35 cellular contexts compared by ENCODE assay signal in the genomic region with DNA sequence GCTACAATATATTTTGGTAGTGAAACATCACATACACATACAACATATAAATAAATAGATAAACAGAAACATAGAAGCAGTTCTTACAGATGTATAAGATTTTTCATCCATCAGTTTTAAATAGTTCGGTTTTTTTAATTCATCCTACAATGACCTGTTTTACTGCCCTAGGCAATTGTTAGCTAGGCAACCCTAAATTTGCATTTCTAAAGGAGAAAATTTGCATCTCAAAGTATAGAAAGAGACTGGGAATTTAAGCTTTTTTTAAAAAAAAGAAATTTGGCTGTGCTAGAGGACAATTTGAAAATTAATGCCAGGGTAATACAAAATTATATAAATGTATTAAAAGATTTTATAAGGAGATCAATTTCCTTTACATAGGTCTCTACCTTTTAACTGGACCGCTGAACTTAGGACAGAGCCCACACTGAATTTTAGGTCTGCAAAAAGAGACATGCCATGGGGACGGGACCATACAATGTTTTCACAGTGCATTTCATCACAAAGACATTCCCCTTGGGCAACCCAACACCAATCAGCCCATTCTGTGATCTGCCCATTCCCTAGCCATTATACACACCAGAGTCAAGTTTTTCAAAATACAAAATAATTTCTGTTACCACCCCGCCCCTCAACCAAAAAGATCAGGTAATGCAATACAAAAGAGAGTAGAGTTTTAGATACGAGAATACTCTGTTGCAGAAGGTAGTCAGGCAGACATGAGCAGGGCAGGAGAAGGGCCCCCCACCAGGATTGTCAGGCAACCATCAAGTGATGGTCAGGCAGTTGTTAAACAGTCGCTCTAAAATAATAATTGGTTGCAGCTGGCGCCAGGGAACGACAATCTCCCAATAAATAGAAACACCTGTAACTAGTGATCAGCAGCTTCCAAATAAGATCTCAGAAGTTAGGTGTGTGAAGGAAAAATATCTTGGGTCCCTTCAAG.
A peak's percentile ranks its signal among the peaks of the same experiment; 100 is the strongest.
DNase-seq lines count a peak whose midpoint lies in the region; ATAC-seq and TF ChIP-seq lines count a peak whose summit lies in the region.
"Had no signal": no experiment of that assay in that cellular context is flagged by ENCODE, and none has a peak within 500 bp of the region (broad histone marks: within the 10 kb centered on the region; RNA-seq: fewer than 3 reads in every experiment).

No MANE protein-coding gene starts in this region.

- H3K27ac ChIP-seq in ectodermal cell (ENCODE audit: insufficient read depth, low read depth, low read length, poor library complexity, severe bottlenecking) (peak overlapping the region; percentile 65), upper lobe of right lung (no peak overlapping the region)
- H3K27ac ChIP-seq: colonic mucosa, epithelial cell of prostate, prostate gland, right lobe of liver, SJCRH30, spleen, stomach, WERI-Rb-1 had no signal

- H3K4me3 ChIP-seq in H7 (ENCODE audit: insufficient read depth, low read depth, low read length) (no peak overlapping the region), ectodermal cell (ENCODE audit: insufficient read depth, low read depth, low read length) (no peak overlapping the region), mucosa of descending colon (no peak overlapping the region), upper lobe of right lung (no peak overlapping the region)
- H3K4me3 ChIP-seq: colonic mucosa, prostate gland, right lobe of liver, SJCRH30, spleen, stomach had no signal

- TF ChIP-seq CTCF in mesothelial cell of epicardium (IDR thresholded peaks at IDR 0.05; ENCODE audit: unreplicated experiment) (no peak), mucosa of descending colon (IDR thresholded peaks at IDR 0.05) (no peak), upper lobe of right lung (IDR thresholded peaks at IDR 0.05) (no peak)

- peak overlapping the region; percentile 86 for H3K27ac Mint-ChIP-seq in mesothelial cell of epicardium
- H3K27ac Mint-ChIP-seq: activated CD4-positive, alpha-beta T cell treated with anti-CD3 and anti-CD28 coated beads, Interleukin-2, amount 10 ng/mL, durations not matched to agents 24 days and 14 days; activated naive CD8-positive, alpha-beta T cell; CD4-positive, alpha-beta T cell had no signal

- ATAC-seq in mucosa of descending colon, result no peak
- no peak for ATAC-seq in upper lobe of right lung
- ATAC-seq in GM18907 (IDR thresholded peaks at IDR 0.05; ENCODE audit: unreplicated experiment), result no peak
- ATAC-seq: left ventricle myocardium superior, right lobe of liver had no signal

- no peaks in the 10 kb centered on the region for H3K36me3 ChIP-seq in H7 (replicated peaks; ENCODE audit: control insufficient read depth, insufficient read depth, low read length)
- no peaks in the 10 kb centered on the region for H3K36me3 ChIP-seq in ectodermal cell (ENCODE audit: control insufficient read depth, insufficient read depth, low read length)
- H3K36me3 ChIP-seq in mucosa of descending colon (ENCODE audit: low read depth), result no peaks in the 10 kb centered on the region
- H3K36me3 ChIP-seq in upper lobe of right lung, result no peaks in the 10 kb centered on the region
- H3K36me3 ChIP-seq: colonic mucosa, prostate gland, right lobe of liver, SJCRH30, spleen, stomach, WERI-Rb-1 had no signal

- no peaks in the 10 kb centered on the region for H3K9me3 ChIP-seq in ectodermal cell (ENCODE audit: control insufficient read depth, low read length)
- no peaks in the 10 kb centered on the region for H3K9me3 ChIP-seq in mucosa of descending colon
- H3K9me3 ChIP-seq in upper lobe of right lung, result no peaks in the 10 kb centered on the region
- H3K9me3 ChIP-seq: colonic mucosa, prostate gland, right lobe of liver, SJCRH30, stomach had no signal

- DNase-seq in H7, result peak; percentile 23
- peak; percentile 96 for DNase-seq in NCI-H526 treated with DMSO at 0.1 percent for 48 hours (lab: John Stamatoyannopoulos, UW)
- no peak for DNase-seq in mesothelial cell of epicardium (ENCODE audit: low spot score in 2 of 2, unreplicated experiment in 2 of 2)
- DNase-seq in mucosa of descending colon, result no peak
- no peak for DNase-seq in upper lobe of right lung
- DNase-seq in cerebellar cortex (ENCODE audit: low spot score), result no peak
- DNase-seq: activated CD4-positive, alpha-beta T cell treated with anti-CD3 and anti-CD28 coated beads, Interleukin-2, amount 10 ng/mL, durations not matched to agents 24 days and 14 days; activated CD8-positive, alpha-beta memory T cell treated with anti-CD3 and anti-CD28 coated beads for 24 hours; activated effector memory CD4-positive, alpha-beta T cell treated with Interleukin-2 at 50 U/mL for 16 hours; activated T-cell treated with anti-CD3 and anti-CD28 coated beads for 4 hours; AML-193; anterior cingulate cortex; CD4-positive, alpha-beta T cell; colonic mucosa; effector CD8-positive, alpha-beta T cell; hypothalamus; Karpas-422; left ventricle myocardium superior; naive B cell; NCI-H146; NCI-H345; NCI-H82; occipital lobe; right lobe of liver; RPMI8226; SJCRH30; spleen; stomach; T-helper 9 cell; WERI-Rb-1 had no signal

- H3K4me1 ChIP-seq in ectodermal cell (ENCODE audit: control insufficient read depth, insufficient read depth, low read length) (peaks cover 9% of the 10 kb centered on the region), mucosa of descending colon (ENCODE audit: low read depth) (no peaks in the 10 kb centered on the region), upper lobe of right lung (no peaks in the 10 kb centered on the region)
- H3K4me1 ChIP-seq: colonic mucosa, prostate gland, right lobe of liver, SJCRH30, spleen, stomach had no signal

- WGBS in ectodermal cell, 2 experiments, result 34 to 46% methylated on average over 6 to 8 of the region's 8 CpGs

- no peak overlapping the region for H3K4me3 Mint-ChIP-seq in mesothelial cell of epicardium
- H3K4me3 Mint-ChIP-seq: activated CD4-positive, alpha-beta T cell treated with anti-CD3 and anti-CD28 coated beads, Interleukin-2, amount 10 ng/mL, durations not matched to agents 24 days and 14 days; activated naive CD8-positive, alpha-beta T cell; CD4-positive, alpha-beta T cell had no signal

- H3K36me3 Mint-ChIP-seq in mesothelial cell of epicardium, result peaks cover 2% of the 10 kb centered on the region
- H3K36me3 Mint-ChIP-seq: activated naive CD8-positive, alpha-beta T cell; naive B cell had no signal

- H3K27me3 ChIP-seq in H7 (ENCODE audit: control insufficient read depth, insufficient read depth, low read length) (no peaks in the 10 kb centered on the region), ectodermal cell (ENCODE audit: control insufficient read depth, insufficient read depth, low read length, poor library complexity, severe bottlenecking) (no peaks in the 10 kb centered on the region), upper lobe of right lung (no peaks in the 10 kb centered on the region)
- H3K27me3 ChIP-seq: colonic mucosa, right lobe of liver, SJCRH30, spleen, stomach had no signal

- H3K9me3 Mint-ChIP-seq in mesothelial cell of epicardium, result no peaks in the 10 kb centered on the region
- H3K9me3 Mint-ChIP-seq: activated CD4-positive, alpha-beta T cell treated with anti-CD3 and anti-CD28 coated beads, Interleukin-2, amount 10 ng/mL, durations not matched to agents 24 days and 14 days; CD4-positive, alpha-beta T cell had no signal

- H3K4me1 Mint-ChIP-seq in mesothelial cell of epicardium, result peaks cover 28% of the 10 kb centered on the region
- H3K4me1 Mint-ChIP-seq: activated CD4-positive, alpha-beta T cell treated with anti-CD3 and anti-CD28 coated beads, Interleukin-2, amount 10 ng/mL, durations not matched to agents 24 days and 14 days had no signal

- H3K27me3 Mint-ChIP-seq in mesothelial cell of epicardium (ENCODE audit: low read depth), result no peaks in the 10 kb centered on the region
- H3K27me3 Mint-ChIP-seq: activated CD4-positive, alpha-beta T cell treated with anti-CD3 and anti-CD28 coated beads, Interleukin-2, amount 10 ng/mL, durations not matched to agents 24 days and 14 days; activated naive CD8-positive, alpha-beta T cell; CD4-positive, alpha-beta T cell; naive B cell had no signal

- intact Hi-C loops in mucosa of descending colon (cut with DNase I, micrococcal nuclease), result no loop called here
- intact Hi-C loops in upper lobe of right lung (cut with DNase I), result no loop called here

Comparison
In these comparisons a context has a peak if more than half of its experiments do, and no peak if none do; other contexts are left out.
1. DNase-seq: peak in H7 (single experiment) and NCI-H526 treated with DMSO at 0.1 percent for 48 hours (single experiment); none in mesothelial cell of epicardium (0 of 2), mucosa of descending colon (0 of 3), upper lobe of right lung (single experiment) and cerebellar cortex (single experiment).